ENCODE assay signal across 1 cellular context in the genomic region with DNA sequence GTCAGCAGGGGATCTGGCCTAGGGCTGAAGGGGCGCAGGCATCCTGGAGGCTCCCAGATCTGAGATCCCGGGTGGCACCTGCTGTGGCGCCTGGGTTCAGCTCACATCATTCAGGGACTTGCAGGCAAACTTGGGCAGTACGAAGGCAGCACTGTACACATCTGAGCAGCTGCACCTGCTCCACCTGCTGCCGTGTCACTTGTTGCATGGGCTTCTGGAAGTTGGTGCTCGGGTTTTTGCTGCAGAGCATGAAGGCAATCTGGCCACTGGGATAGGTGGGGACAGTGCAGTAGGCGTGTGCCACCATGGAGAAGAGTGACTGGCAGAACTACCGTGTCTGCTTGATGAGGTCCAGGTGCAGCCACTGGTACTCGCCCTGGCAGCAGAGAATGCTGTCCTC.
TF ChIP-seq lines count a peak whose summit lies in the region.

No MANE protein-coding gene starts in this region.

TF ChIP-seq in HEK293, 187 proteins besides CTCF, POLR2A, EP300 and RAD21 (continued from another document):
- TF ChIP-seq PRDM4 (tag by site-specific recombination; IDR thresholded peaks at IDR 0.05) (no peak), SCRT2 (tag by site-specific recombination; IDR thresholded peaks at IDR 0.05) (peak; percentile 78)
TF ChIP-seq in HEK293: peak in this region for 2.
